Comparison of ENCODE assay signal across 1 cellular context in the genomic region with DNA sequence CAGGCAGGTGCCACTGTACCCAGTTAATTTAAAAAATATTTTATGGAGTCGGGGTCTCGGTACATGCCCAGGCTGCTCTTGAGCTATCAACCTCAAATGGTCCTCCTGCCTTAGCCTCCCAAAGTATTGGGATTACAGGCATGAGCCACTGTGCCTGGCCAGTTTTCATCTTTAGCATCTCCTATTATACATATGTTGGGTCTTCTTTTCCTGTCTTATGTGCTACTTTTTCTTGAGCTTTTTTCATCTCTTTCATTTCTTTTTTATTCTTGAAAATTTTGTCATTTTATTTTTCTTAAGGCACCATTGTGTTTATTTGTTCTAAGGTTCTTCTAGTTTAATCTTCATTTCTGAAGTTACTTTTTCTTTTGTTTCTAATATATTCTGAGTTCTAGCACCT.
A peak's percentile ranks its signal among the peaks of the same experiment; 100 is the strongest.
TF ChIP-seq lines count a peak whose summit lies in the region.

No MANE protein-coding gene starts in this region.

TF ChIP-seq in HEK293, 187 proteins besides CTCF, POLR2A, EP300 and RAD21 (continued from another document):
- no peak for TF ChIP-seq ZNF157 (tag by site-specific recombination; IDR thresholded peaks at IDR 0.05)
- TF ChIP-seq SALL2 (tag by site-specific recombination; IDR thresholded peaks at IDR 0.05; ENCODE audit: borderline replicate concordance), result no peak
- no peak for TF ChIP-seq ZNF623 (tag by site-specific recombination; IDR thresholded peaks at IDR 0.05)
- peak; percentile 29 for TF ChIP-seq ZNF529 (tag by site-specific recombination; IDR thresholded peaks at IDR 0.05; ENCODE audit: insufficient replicate concordance)
- TF ChIP-seq ZNF175 (tag by site-specific recombination; IDR thresholded peaks at IDR 0.05), result no peak
- TF ChIP-seq ZNF610 (tag by site-specific recombination; IDR thresholded peaks at IDR 0.05; ENCODE audit: borderline replicate concordance), result peak; percentile 49; the same call in 1 of the 2 replicates
- TF ChIP-seq, protein P1, sequence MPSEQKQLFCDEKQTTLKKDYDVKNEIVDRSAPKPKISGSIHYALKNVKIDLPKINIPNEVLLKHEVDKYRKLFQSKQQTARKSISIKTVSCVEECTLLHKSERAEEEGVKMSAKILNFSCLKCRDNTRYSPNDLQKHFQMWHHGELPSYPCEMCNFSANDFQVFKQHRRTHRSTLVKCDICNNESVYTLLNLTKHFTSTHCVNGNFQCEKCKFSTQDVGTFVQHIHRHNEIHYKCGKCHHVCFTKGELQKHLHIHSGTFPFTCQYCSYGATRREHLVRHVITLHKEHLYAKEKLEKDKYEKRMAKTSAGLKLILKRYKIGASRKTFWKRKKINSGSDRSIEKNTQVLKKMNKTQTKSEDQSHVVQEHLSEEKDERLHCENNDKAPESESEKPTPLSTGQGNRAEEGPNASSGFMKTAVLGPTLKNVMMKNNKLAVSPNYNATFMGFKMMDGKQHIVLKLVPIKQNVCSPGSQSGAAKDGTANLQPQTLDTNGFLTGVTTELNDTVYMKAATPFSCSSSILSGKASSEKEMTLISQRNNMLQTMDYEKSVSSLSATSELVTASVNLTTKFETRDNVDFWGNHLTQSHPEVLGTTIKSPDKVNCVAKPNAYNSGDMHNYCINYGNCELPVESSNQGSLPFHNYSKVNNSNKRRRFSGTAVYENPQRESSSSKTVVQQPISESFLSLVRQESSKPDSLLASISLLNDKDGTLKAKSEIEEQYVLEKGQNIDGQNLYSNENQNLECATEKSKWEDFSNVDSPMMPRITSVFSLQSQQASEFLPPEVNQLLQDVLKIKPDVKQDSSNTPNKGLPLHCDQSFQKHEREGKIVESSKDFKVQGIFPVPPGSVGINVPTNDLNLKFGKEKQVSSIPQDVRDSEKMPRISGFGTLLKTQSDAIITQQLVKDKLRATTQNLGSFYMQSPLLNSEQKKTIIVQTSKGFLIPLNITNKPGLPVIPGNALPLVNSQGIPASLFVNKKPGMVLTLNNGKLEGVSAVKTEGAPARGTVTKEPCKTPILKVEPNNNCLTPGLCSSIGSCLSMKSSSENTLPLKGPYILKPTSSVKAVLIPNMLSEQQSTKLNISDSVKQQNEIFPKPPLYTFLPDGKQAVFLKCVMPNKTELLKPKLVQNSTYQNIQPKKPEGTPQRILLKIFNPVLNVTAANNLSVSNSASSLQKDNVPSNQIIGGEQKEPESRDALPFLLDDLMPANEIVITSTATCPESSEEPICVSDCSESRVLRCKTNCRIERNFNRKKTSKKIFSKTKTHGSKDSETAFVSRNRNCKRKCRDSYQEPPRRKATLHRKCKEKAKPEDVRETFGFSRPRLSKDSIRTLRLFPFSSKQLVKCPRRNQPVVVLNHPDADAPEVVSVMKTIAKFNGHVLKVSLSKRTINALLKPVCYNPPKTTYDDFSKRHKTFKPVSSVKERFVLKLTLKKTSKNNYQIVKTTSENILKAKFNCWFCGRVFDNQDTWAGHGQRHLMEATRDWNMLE (tag by site-specific recombination; conservative IDR thresholded peaks at IDR 0.05; ENCODE audit: low read depth), result 0 out of 2 replicates have a peak, but pooled peaks have one; percentile 13
TF ChIP-seq in HEK293: peak in this region for 9.
